Comparison of ENCODE assay signal across 1 cellular context in genomic region chr2:216497382-216497781, GRCh38.
TF ChIP-seq lines count a peak whose summit lies in the region.

No MANE protein-coding gene starts in this region.

TF ChIP-seq in GM12878, 131 proteins besides CTCF, POLR2A, EP300 and RAD21 (continued from another document):
- no peak for TF ChIP-seq ZBTB11 (CRISPR knock-in tag; IDR thresholded peaks at IDR 0.05)
